In genomic region chr10:1610986-1611770, GRCh38 we compare ENCODE assay signal across 14 cellular contexts.
A peak's percentile ranks its signal among the peaks of the same experiment; 100 is the strongest.
DNase-seq lines count a peak whose midpoint lies in the region; ATAC-seq and TF ChIP-seq lines count a peak whose summit lies in the region.
"Had no signal": no experiment of that assay in that cellular context is flagged by ENCODE, and none has a peak within 500 bp of the region (broad histone marks: within the 10 kb centered on the region; RNA-seq: fewer than 3 reads in every experiment).

No MANE protein-coding gene starts in this region.

- H3K27ac Mint-ChIP-seq in WTC11 (peak overlapping the region; percentile 25; the same call in 1 of the 2 replicates), endodermal cell (no peak overlapping the region)
- H3K27ac Mint-ChIP-seq: CD4-positive, CD25-positive, alpha-beta regulatory T cell had no signal

- no peak overlapping the region for H3K4me3 ChIP-seq in endodermal cell (ENCODE audit: low read length)
- H3K4me3 ChIP-seq in aorta (ENCODE audit: low read length in 2 of 2) = no peak overlapping the region
- H3K4me3 ChIP-seq: HAP-1 had no signal

- no peak for ATAC-seq in WTC11
- ATAC-seq in aorta (ENCODE audit: low FRiP score) = no peak
- no peak for ATAC-seq in omental fat pad (ENCODE audit: low FRiP score)

- DNase-seq in WTC11 (ENCODE audit: low spot score) (no peak), endodermal cell (peak; percentile 39), mesenteric fat pad (ENCODE audit: low spot score) (peak; percentile 74), aorta (peak; percentile 7 to 45), NCI-H187 treated with DMSO at 0.1 percent for 48 hours (lab: John Stamatoyannopoulos, UW) (no peak), omental fat pad (ENCODE audit: low spot score) (no peak), epidermal melanocyte (ENCODE audit: insufficient read length, low spot score) (no peak)
- DNase-seq: ACHN; BE2C; C1 segment of cervical spinal cord; CD4-positive, CD25-positive, alpha-beta regulatory T cell; CD8-positive, alpha-beta memory T cell; COR-L47 had no signal

- H3K4me1 Mint-ChIP-seq in WTC11 (peaks cover 53% of the 10 kb centered on the region), endodermal cell (peaks cover 12% of the 10 kb centered on the region)

- POLR2A ChIA-PET in WTC11 (lab: Charles Lee) = no interaction called here

- H3K4me1 ChIP-seq in endodermal cell (ENCODE audit: control insufficient read depth, insufficient read depth, low read length) (peaks cover 10% of the 10 kb centered on the region), aorta (ENCODE audit: control insufficient read depth in 1 of 2, insufficient read depth in 2 of 2, low read length in 2 of 2) (no peaks in the 10 kb centered on the region)
- H3K4me1 ChIP-seq: BE2C, HAP-1 had no signal

- H3K4me3 Mint-ChIP-seq in WTC11 (no peak overlapping the region), endodermal cell (no peak overlapping the region)
- H3K4me3 Mint-ChIP-seq: CD4-positive, CD25-positive, alpha-beta regulatory T cell; CD8-positive, alpha-beta memory T cell had no signal

- no peak overlapping the region for H3K27ac ChIP-seq in endodermal cell (ENCODE audit: low read depth, low read length)
- no peak overlapping the region for H3K27ac ChIP-seq in aorta (ENCODE audit: low read depth in 1 of 2, low read length in 2 of 2)

- no peak overlapping the region for H3K9ac ChIP-seq in endodermal cell (ENCODE audit: extremely low read depth, low read length, poor library complexity, severe bottlenecking)

- no peak for TF ChIP-seq CTCF in WTC11 (IDR thresholded peaks at IDR 0.05)
- TF ChIP-seq CTCF in endodermal cell (conservative IDR thresholded peaks at IDR 0.05) = no peak
- no peak for TF ChIP-seq CTCF in omental fat pad (IDR thresholded peaks at IDR 0.05)

- intact Hi-C loops in aorta (cut with DNase I) = no loop called here

- CTCF ChIA-PET in WTC11 (lab: Charles Lee) = no interaction called here

- 81 to 87% methylated on average over 9 to 22 of the region's 22 CpGs for WGBS in endodermal cell (ENCODE audit: insufficient coverage in 1 of 2, insufficient read length in 1 of 2), 2 experiments
- 46 to 61% methylated on average over 22 of the region's 22 CpGs for WGBS in aorta, 2 donors

- H3K36me3 Mint-ChIP-seq in WTC11 (no peaks in the 10 kb centered on the region), endodermal cell (ENCODE audit: low read depth) (no peaks in the 10 kb centered on the region)
- H3K36me3 Mint-ChIP-seq: CD4-positive, CD25-positive, alpha-beta regulatory T cell; CD8-positive, alpha-beta memory T cell had no signal

- no peaks in the 10 kb centered on the region for H3K9me3 Mint-ChIP-seq in WTC11
- H3K9me3 Mint-ChIP-seq in endodermal cell = no peaks in the 10 kb centered on the region
- H3K9me3 Mint-ChIP-seq: CD8-positive, alpha-beta memory T cell had no signal

- H3K36me3 ChIP-seq in endodermal cell (ENCODE audit: control insufficient read depth, insufficient read depth, low read length) (no peaks in the 10 kb centered on the region), aorta (ENCODE audit: control insufficient read depth in 1 of 2, insufficient read depth in 2 of 2, low read length in 1 of 2) (no peaks in the 10 kb centered on the region)
- H3K36me3 ChIP-seq: BE2C, HAP-1 had no signal

- H3K27me3 Mint-ChIP-seq in WTC11 (ENCODE audit: low read depth) = peaks cover 11% of the 10 kb centered on the region
- peaks cover 6% of the 10 kb centered on the region for H3K27me3 Mint-ChIP-seq in endodermal cell (ENCODE audit: insufficient read depth)

- H3K9me3 ChIP-seq in endodermal cell (ENCODE audit: control insufficient read depth, low read length) = no peaks in the 10 kb centered on the region
- no peaks in the 10 kb centered on the region for H3K9me3 ChIP-seq in aorta (ENCODE audit: control insufficient read depth, low read length)
- H3K9me3 ChIP-seq: BE2C, HAP-1 had no signal

- H3K27me3 ChIP-seq in endodermal cell (ENCODE audit: control insufficient read depth, insufficient read depth, low read length, poor library complexity, severe bottlenecking) (no peaks in the 10 kb centered on the region), aorta (ENCODE audit: control insufficient read depth in 1 of 2, insufficient read depth in 2 of 2, low read length in 1 of 2) (no peaks in the 10 kb centered on the region)

TF ChIP-seq in WTC11, 78 proteins besides CTCF, POLR2A, EP300 and RAD21:
- TF ChIP-seq ATF6 (CRISPR knock-in tag; IDR thresholded peaks at IDR 0.05) = no peak
- no peak for TF ChIP-seq TCF7 (CRISPR knock-in tag; IDR thresholded peaks at IDR 0.05; ENCODE audit: low read depth)
- no peak for TF ChIP-seq NFYB (CRISPR knock-in tag; conservative IDR thresholded peaks at IDR 0.05; ENCODE audit: low read depth)
- no peak for TF ChIP-seq HMGA2 (CRISPR knock-in tag; IDR thresholded peaks at IDR 0.05)
- TF ChIP-seq ESRRA (CRISPR knock-in tag; IDR thresholded peaks at IDR 0.05; ENCODE audit: borderline replicate concordance) = no peak
- no peak for TF ChIP-seq SOX15 (CRISPR knock-in tag; IDR thresholded peaks at IDR 0.05)
- TF ChIP-seq ZNF219 (CRISPR knock-in tag; IDR thresholded peaks at IDR 0.05; ENCODE audit: borderline replicate concordance) = no peak
- no peak for TF ChIP-seq GTF2I (CRISPR knock-in tag; conservative IDR thresholded peaks at IDR 0.05)
- no peak for TF ChIP-seq ZNF423 (CRISPR knock-in tag; IDR thresholded peaks at IDR 0.05)
- TF ChIP-seq STAT6 (CRISPR knock-in tag; conservative IDR thresholded peaks at IDR 0.05; ENCODE audit: low read depth) = no peak
- TF ChIP-seq FOXP1 (CRISPR knock-in tag; IDR thresholded peaks at IDR 0.05; ENCODE audit: borderline replicate concordance) = no peak
- TF ChIP-seq NFE2L1 (CRISPR knock-in tag; IDR thresholded peaks at IDR 0.05) = no peak
- TF ChIP-seq, protein P1, sequence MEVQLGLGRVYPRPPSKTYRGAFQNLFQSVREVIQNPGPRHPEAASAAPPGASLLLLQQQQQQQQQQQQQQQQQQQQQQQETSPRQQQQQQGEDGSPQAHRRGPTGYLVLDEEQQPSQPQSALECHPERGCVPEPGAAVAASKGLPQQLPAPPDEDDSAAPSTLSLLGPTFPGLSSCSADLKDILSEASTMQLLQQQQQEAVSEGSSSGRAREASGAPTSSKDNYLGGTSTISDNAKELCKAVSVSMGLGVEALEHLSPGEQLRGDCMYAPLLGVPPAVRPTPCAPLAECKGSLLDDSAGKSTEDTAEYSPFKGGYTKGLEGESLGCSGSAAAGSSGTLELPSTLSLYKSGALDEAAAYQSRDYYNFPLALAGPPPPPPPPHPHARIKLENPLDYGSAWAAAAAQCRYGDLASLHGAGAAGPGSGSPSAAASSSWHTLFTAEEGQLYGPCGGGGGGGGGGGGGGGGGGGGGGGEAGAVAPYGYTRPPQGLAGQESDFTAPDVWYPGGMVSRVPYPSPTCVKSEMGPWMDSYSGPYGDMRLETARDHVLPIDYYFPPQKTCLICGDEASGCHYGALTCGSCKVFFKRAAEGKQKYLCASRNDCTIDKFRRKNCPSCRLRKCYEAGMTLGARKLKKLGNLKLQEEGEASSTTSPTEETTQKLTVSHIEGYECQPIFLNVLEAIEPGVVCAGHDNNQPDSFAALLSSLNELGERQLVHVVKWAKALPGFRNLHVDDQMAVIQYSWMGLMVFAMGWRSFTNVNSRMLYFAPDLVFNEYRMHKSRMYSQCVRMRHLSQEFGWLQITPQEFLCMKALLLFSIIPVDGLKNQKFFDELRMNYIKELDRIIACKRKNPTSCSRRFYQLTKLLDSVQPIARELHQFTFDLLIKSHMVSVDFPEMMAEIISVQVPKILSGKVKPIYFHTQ (CRISPR knock-in tag; IDR thresholded peaks at IDR 0.05) = no peak
- no peak for TF ChIP-seq ZBTB43 (CRISPR knock-in tag; IDR thresholded peaks at IDR 0.05)
TF ChIP-seq in WTC11: peak in this region for 0.

Comparison
In these comparisons a context has a peak if more than half of its experiments do, and no peak if none do; other contexts are left out.
1. DNase-seq: peak in endodermal cell (single experiment), mesenteric fat pad (single experiment) and aorta (2 of 2); none in WTC11 (single experiment), NCI-H187 treated with DMSO at 0.1 percent for 48 hours (single experiment), omental fat pad (single experiment) and epidermal melanocyte (single experiment).